ENCODE assay signal across 17 cellular contexts in genomic region chr1:43165765-43166164, GRCh38. TPM values are rescaled to one million over a fixed set of nuclear protein-coding genes. Genes with fewer than 3 reads are reported as not detected.
"Had no signal": no experiment of that assay in that cellular context is flagged by ENCODE, and none has a peak within 500 bp of the region (broad histone marks: within the 10 kb centered on the region; RNA-seq: fewer than 3 reads in every experiment).

No MANE protein-coding gene starts in this region.

- H3K27me3 ChIP-seq: esophagus muscularis mucosa, gastrocnemius medialis, heart right ventricle, neutrophil, testis, tibial nerve had no signal

- H3K27ac Mint-ChIP-seq: dendritic cell treated with granulocyte-macrophage colony-stimulating factor and Interleukin-4, amounts not matched to agents 40 ng/mL and 50 ng/mL, for 4 days had no signal

- H3K27ac ChIP-seq: epithelial cell of prostate, esophagus muscularis mucosa, gastrocnemius medialis, heart right ventricle, neutrophil, testis, tibial nerve had no signal

- H3K4me1 ChIP-seq: testis had no signal

- H3K27me3 Mint-ChIP-seq: dendritic cell treated with granulocyte-macrophage colony-stimulating factor and Interleukin-4, amounts not matched to agents 40 ng/mL and 50 ng/mL, for 4 days; effector memory CD8-positive, alpha-beta T cell; naive thymus-derived CD8-positive, alpha-beta T cell; stimulated activated naive CD8-positive, alpha-beta T cell treated with anti-CD3 and anti-CD28 coated beads, Interleukin-15, Interleukin-2, amounts not matched to agents 100 ng/mL and 50 ng/mL, for 24 hours had no signal

- DNase-seq: effector memory CD8-positive, alpha-beta T cell; gastrocnemius medialis; heart right ventricle; hypothalamus; kidney glomerular epithelial cell; mucosa of descending colon; naive thymus-derived CD8-positive, alpha-beta T cell; posterior cingulate gyrus; small intestine; stimulated activated CD4-positive, alpha-beta T cell treated with anti-CD3 and anti-CD28 coated beads, Interleukin-12 subunit alpha, Interleukin-12 subunit beta, amount 100 ng/mL, for 4 hours; testis had no signal

- H3K4me3 ChIP-seq: esophagus muscularis mucosa, gastrocnemius medialis, heart right ventricle, mucosa of descending colon, testis, tibial nerve had no signal

- H3K4me3 Mint-ChIP-seq: dendritic cell treated with granulocyte-macrophage colony-stimulating factor and Interleukin-4, amounts not matched to agents 40 ng/mL and 50 ng/mL, for 4 days; effector memory CD8-positive, alpha-beta T cell; naive thymus-derived CD8-positive, alpha-beta T cell; stimulated activated naive CD8-positive, alpha-beta T cell treated with anti-CD3 and anti-CD28 coated beads, Interleukin-15, Interleukin-2, amounts not matched to agents 100 ng/mL and 50 ng/mL, for 24 hours had no signal

- H3K9me3 Mint-ChIP-seq: dendritic cell treated with granulocyte-macrophage colony-stimulating factor and Interleukin-4, amounts not matched to agents 40 ng/mL and 50 ng/mL, for 4 days; effector memory CD8-positive, alpha-beta T cell; naive thymus-derived CD8-positive, alpha-beta T cell; stimulated activated naive CD8-positive, alpha-beta T cell treated with anti-CD3 and anti-CD28 coated beads, Interleukin-15, Interleukin-2, amounts not matched to agents 100 ng/mL and 50 ng/mL, for 24 hours had no signal

- ATAC-seq: effector memory CD8-positive, alpha-beta T cell; gastrocnemius medialis; heart right ventricle; mucosa of descending colon; naive thymus-derived CD8-positive, alpha-beta T cell had no signal

RNA-seq across cellular contexts. Expression of gene CFAP57, which starts 6.4 kb away (rescaled TPM):
- total RNA-seq: esophagus muscularis mucosa; naive thymus-derived CD8-positive, alpha-beta T cell had no signal
